Comparison of ENCODE assay signal across 8 cellular contexts in the genomic region with DNA sequence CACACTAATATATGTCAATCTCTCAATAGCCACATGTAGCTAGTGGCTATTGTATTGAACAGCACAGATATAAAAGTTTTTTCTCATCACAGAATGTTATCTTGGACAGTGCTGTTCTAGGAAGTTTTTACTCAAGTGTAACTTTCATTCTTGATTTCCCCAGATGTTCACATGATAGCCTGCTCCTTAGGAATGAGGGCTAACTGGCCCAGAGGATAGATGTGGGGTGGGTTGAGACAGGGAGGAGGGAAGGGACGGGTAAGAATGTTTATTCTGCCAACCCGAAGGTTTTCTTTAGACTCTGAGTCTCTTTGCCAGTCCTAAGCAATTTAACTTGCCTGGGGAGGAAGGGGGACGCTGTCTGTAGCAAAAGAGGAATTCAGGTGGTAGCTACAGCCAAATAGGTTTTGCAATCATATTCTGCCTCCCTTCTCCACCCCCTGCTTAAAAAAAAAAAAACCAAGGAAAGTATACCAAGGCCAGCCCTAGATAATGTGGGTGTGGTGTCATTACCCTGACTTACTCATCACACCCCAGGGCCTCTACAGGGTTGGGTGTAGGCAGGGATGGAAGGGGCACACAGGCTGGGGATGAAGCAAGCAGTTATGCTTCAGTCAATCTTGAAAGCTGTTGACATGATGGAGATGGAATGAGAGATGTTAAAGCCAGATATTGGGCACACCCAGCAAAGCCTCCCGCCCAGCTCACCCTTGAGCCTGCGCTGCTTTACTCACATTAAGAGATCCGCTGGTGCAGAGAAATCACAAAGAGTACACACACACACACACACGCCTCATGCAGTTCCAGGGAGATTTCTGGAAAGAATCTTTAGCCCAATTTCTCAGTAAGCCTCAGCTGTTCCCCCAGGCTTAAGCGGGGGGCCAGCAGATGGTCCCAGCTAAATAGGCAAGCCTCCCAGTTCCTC. TPM values are rescaled to one million over a fixed set of nuclear protein-coding genes. Genes with fewer than 3 reads are reported as not detected.
DNase-seq lines count a peak whose midpoint lies in the region; ATAC-seq and TF ChIP-seq lines count a peak whose summit lies in the region.

No MANE protein-coding gene starts in this region.

- no TSS peak for BruUV-seq in Calu3 (replicated peaks; lab: Mats Ljungman, UMichigan)

- DNase-seq in Calu3, result peak; percentile 57
- DNase-seq in NCI-H69 (lab: John Stamatoyannopoulos, UW), result peak; percentile 61
- DNase-seq in dedifferentiated amniotic fluid mesenchymal stem cell (ENCODE audit: extremely low spot score), result peak; percentile 98
- DNase-seq in activated CD4-positive, CD25-positive, alpha-beta regulatory T cell treated with anti-CD3 and anti-CD28 coated beads, Interleukin-2, amount 50 U/mL, for 72 hours, result no peak
- DNase-seq in inferior parietal cortex (ENCODE audit: extremely low spot score), result no peak
- DNase-seq in GM10248 (ENCODE audit: extremely low spot score), result no peak

- CTCF ChIA-PET in Calu3 (lab: Charles Lee), result interaction anchor here (0.7 to 1.9 kb wide), 11 partner anchors 12 to 162 kb away, joined by 3 to 8 read pairs (median 4); no protein-coding TSS in a partner anchor
- CTCF ChIA-PET in GM10248 (lab: Yijun Ruan, JAX), result interaction anchor here (0.8 to 1.2 kb wide), 4 partner anchors 16 to 61 kb away, joined by 3 to 4 read pairs (median 4); no protein-coding TSS in a partner anchor

- H3K4me1 Mint-ChIP-seq in Calu3 (ENCODE audit: low read depth, unreplicated experiment), result peaks cover 33% of the 10 kb centered on the region
- H3K4me1 Mint-ChIP-seq in nephron, result peaks cover 85% of the 10 kb centered on the region

- H3K4me3 Mint-ChIP-seq in Calu3 (ENCODE audit: low read depth, unreplicated experiment) (no peak overlapping the region), nephron (peak overlapping the region in 2 of 3 experiments; percentile 22 to 24)

- H3K9me3 Mint-ChIP-seq in Calu3 (ENCODE audit: low read depth, unreplicated experiment) (no peaks in the 10 kb centered on the region), nephron (no peaks in the 10 kb centered on the region)

- intact Hi-C loops in Calu3 (cut with micrococcal nuclease; ENCODE audit: unreplicated experiment), result loop anchor here (2.0 kb wide), 1 partner anchor 17 kb away; no protein-coding TSS in a partner anchor

- H3K27ac Mint-ChIP-seq in Calu3 (ENCODE audit: unreplicated experiment) (no peak overlapping the region), nephron (peak overlapping the region; percentile 63 to 83 (median 80))

- POLR2A ChIA-PET in GM10248 (lab: Yijun Ruan, JAX), result no interaction called here

- H3K27me3 Mint-ChIP-seq in Calu3 (ENCODE audit: unreplicated experiment), result no peaks in the 10 kb centered on the region
- no peaks in the 10 kb centered on the region for H3K27me3 Mint-ChIP-seq in nephron (ENCODE audit: low read depth)

- TF ChIP-seq CTCF in Calu3 (IDR thresholded peaks at IDR 0.05; ENCODE audit: unreplicated experiment) (no peak), nephron (IDR thresholded peaks at IDR 0.05; ENCODE audit: unreplicated experiment in 3 of 3) (no peak), GM10248 (IDR thresholded peaks at IDR 0.05; ENCODE audit: control extremely low read depth, extremely low read depth, low read depth, missing control alignments) (no peak)

- H3K36me3 Mint-ChIP-seq in Calu3 (ENCODE audit: insufficient read depth, unreplicated experiment) (no peaks in the 10 kb centered on the region), nephron (ENCODE audit: low read depth) (peaks cover 7% of the 10 kb centered on the region)

- ATAC-seq in activated CD4-positive, CD25-positive, alpha-beta regulatory T cell treated with anti-CD3 and anti-CD28 coated beads, Interleukin-2, amount 50 U/mL, for 24 hours, result no peak

RNA-seq across cellular contexts. Expression of gene PLXNA2, which starts 59.9 kb away (rescaled TPM):
- total RNA-seq in Calu3 (2022), result 16.2 and 21.9 TPM in 2 replicates

Comparison
In these comparisons a context has a peak if more than half of its experiments do, and no peak if none do; other contexts are left out.
1. DNase-seq: peak in Calu3 (single experiment), NCI-H69 (single experiment) and dedifferentiated amniotic fluid mesenchymal stem cell (single experiment); none in activated CD4-positive, CD25-positive, alpha-beta regulatory T cell treated with anti-CD3 and anti-CD28 coated beads, Interleukin-2, amount 50 U/mL, for 72 hours (single experiment), inferior parietal cortex (single experiment) and GM10248 (single experiment).